24 cellular contexts compared by ENCODE assay signal in genomic region chr6:10051283-10051682, GRCh38.
"Had no signal": no experiment of that assay in that cellular context is flagged by ENCODE, and none has a peak within 500 bp of the region (broad histone marks: within the 10 kb centered on the region; RNA-seq: fewer than 3 reads in every experiment).

No MANE protein-coding gene starts in this region.

- H3K27ac Mint-ChIP-seq: dendritic cell treated with granulocyte-macrophage colony-stimulating factor and Interleukin-4, amounts not matched to agents 40 ng/mL and 50 ng/mL, for 4 days; effector memory CD8-positive, alpha-beta T cell; endodermal cell had no signal

- DNase-seq: colonic mucosa; cortex of kidney; dermis blood vessel endothelial cell; dorsolateral prefrontal cortex; effector CD4-positive, alpha-beta T cell; effector CD8-positive, alpha-beta T cell; effector memory CD4-positive, alpha-beta T cell; effector memory CD8-positive, alpha-beta T cell; endodermal cell; erythroblast; esophagus squamous epithelium; foreskin fibroblast; foreskin keratinocyte; foreskin melanocyte; gastrocnemius medialis; glutamatergic neuron; head of caudate nucleus; heart left ventricle; heart right ventricle had no signal

- H3K4me3 Mint-ChIP-seq: dendritic cell treated with granulocyte-macrophage colony-stimulating factor and Interleukin-4, amounts not matched to agents 40 ng/mL and 50 ng/mL, for 4 days; effector memory CD8-positive, alpha-beta T cell; endodermal cell had no signal

- H3K36me3 ChIP-seq: colonic mucosa, esophagus muscularis mucosa, esophagus squamous epithelium, gastrocnemius medialis, gastroesophageal sphincter, heart left ventricle, heart right ventricle had no signal

- H3K4me1 ChIP-seq: colonic mucosa, esophagus muscularis mucosa, foreskin keratinocyte, gastrocnemius medialis, gastroesophageal sphincter, heart left ventricle, heart right ventricle had no signal

- H3K27ac ChIP-seq: colonic mucosa, coronary artery, dorsolateral prefrontal cortex, epithelial cell of prostate, esophagus muscularis mucosa, esophagus squamous epithelium, foreskin keratinocyte, gastrocnemius medialis, gastroesophageal sphincter, heart left ventricle, heart right ventricle had no signal

- H3K9me3 ChIP-seq: colonic mucosa, gastrocnemius medialis had no signal

- H3K4me3 ChIP-seq: colonic mucosa, coronary artery, dorsolateral prefrontal cortex, esophagus muscularis mucosa, esophagus squamous epithelium, gastrocnemius medialis, gastroesophageal sphincter, heart left ventricle, heart right ventricle had no signal

- H3K27me3 Mint-ChIP-seq: effector memory CD8-positive, alpha-beta T cell had no signal
